1 cellular context compared by ENCODE assay signal in the genomic region with DNA sequence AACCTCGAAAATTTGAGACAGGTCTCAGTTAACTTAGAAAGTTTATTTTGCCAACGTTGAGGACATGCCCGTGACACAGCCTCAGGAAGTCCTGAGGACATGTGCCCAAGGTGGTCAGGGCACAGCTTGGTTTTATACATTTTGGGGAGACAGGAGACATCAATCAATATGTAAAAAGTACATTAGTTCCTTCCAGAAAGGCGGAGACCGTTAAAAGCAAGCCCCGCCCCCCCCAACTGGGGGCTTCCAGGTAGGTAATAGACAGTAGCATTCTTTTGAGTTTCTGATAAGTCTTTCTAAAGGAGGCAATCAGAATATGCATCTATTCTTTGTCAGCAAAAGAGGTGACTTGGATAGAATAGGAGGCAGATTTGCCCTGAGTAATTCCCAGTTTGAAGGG.
TF ChIP-seq lines count a peak whose summit lies in the region.

No MANE protein-coding gene starts in this region.

TF ChIP-seq in GM23338, 12 proteins besides CTCF, POLR2A, EP300 and RAD21 (continued from another document):
- TF ChIP-seq, protein P1, sequence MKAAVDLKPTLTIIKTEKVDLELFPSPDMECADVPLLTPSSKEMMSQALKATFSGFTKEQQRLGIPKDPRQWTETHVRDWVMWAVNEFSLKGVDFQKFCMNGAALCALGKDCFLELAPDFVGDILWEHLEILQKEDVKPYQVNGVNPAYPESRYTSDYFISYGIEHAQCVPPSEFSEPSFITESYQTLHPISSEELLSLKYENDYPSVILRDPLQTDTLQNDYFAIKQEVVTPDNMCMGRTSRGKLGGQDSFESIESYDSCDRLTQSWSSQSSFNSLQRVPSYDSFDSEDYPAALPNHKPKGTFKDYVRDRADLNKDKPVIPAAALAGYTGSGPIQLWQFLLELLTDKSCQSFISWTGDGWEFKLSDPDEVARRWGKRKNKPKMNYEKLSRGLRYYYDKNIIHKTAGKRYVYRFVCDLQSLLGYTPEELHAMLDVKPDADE (IDR thresholded peaks at IDR 0.05): no peak
- TF ChIP-seq NANOG (IDR thresholded peaks at IDR 0.05; ENCODE audit: borderline replicate concordance): no peak
- TF ChIP-seq, protein P2, sequence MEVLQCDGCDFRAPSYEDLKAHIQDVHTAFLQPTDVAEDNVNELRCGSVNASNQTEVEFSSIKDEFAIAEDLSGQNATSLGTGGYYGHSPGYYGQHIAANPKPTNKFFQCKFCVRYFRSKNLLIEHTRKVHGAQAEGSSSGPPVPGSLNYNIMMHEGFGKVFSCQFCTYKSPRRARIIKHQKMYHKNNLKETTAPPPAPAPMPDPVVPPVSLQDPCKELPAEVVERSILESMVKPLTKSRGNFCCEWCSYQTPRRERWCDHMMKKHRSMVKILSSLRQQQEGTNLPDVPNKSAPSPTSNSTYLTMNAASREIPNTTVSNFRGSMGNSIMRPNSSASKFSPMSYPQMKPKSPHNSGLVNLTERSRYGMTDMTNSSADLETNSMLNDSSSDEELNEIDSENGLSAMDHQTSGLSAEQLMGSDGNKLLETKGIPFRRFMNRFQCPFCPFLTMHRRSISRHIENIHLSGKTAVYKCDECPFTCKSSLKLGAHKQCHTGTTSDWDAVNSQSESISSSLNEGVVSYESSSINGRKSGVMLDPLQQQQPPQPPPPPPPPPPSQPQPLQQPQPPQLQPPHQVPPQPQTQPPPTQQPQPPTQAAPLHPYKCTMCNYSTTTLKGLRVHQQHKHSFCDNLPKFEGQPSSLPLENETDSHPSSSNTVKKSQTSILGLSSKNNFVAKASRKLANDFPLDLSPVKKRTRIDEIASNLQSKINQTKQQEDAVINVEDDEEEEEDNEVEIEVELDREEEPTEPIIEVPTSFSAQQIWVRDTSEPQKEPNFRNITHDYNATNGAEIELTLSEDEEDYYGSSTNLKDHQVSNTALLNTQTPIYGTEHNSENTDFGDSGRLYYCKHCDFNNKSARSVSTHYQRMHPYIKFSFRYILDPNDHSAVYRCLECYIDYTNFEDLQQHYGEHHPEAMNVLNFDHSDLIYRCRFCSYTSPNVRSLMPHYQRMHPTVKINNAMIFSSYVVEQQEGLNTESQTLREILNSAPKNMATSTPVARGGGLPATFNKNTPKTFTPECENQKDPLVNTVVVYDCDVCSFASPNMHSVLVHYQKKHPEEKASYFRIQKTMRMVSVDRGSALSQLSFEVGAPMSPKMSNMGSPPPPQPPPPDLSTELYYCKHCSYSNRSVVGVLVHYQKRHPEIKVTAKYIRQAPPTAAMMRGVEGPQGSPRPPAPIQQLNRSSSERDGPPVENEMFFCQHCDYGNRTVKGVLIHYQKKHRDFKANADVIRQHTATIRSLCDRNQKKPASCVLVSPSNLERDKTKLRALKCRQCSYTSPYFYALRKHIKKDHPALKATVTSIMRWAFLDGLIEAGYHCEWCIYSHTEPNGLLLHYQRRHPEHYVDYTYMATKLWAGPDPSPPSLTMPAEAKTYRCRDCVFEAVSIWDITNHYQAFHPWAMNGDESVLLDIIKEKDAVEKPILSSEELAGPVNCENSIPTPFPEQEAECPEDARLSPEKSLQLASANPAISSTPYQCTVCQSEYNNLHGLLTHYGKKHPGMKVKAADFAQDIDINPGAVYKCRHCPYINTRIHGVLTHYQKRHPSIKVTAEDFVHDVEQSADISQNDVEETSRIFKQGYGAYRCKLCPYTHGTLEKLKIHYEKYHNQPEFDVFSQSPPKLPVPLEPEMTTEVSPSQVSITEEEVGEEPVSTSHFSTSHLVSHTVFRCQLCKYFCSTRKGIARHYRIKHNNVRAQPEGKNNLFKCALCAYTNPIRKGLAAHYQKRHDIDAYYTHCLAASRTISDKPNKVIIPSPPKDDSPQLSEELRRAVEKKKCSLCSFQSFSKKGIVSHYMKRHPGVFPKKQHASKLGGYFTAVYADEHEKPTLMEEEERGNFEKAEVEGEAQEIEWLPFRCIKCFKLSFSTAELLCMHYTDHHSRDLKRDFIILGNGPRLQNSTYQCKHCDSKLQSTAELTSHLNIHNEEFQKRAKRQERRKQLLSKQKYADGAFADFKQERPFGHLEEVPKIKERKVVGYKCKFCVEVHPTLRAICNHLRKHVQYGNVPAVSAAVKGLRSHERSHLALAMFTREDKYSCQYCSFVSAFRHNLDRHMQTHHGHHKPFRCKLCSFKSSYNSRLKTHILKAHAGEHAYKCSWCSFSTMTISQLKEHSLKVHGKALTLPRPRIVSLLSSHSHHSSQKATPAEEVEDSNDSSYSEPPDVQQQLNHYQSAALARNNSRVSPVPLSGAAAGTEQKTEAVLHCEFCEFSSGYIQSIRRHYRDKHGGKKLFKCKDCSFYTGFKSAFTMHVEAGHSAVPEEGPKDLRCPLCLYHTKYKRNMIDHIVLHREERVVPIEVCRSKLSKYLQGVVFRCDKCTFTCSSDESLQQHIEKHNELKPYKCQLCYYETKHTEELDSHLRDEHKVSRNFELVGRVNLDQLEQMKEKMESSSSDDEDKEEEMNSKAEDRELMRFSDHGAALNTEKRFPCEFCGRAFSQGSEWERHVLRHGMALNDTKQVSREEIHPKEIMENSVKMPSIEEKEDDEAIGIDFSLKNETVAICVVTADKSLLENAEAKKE (CRISPR knock-in tag; IDR thresholded peaks at IDR 0.05): no peak
- TF ChIP-seq ZNF114 (CRISPR knock-in tag; IDR thresholded peaks at IDR 0.05): no peak
- no peak for TF ChIP-seq POLR2AphosphoS5 (IDR thresholded peaks at IDR 0.05; ENCODE audit: low read depth)
